In genomic region chr6:164795091-164795490, GRCh38 we compare ENCODE assay signal across 31 cellular contexts.
"Had no signal": no experiment of that assay in that cellular context is flagged by ENCODE, and none has a peak within 500 bp of the region (broad histone marks: within the 10 kb centered on the region; RNA-seq: fewer than 3 reads in every experiment).

No MANE protein-coding gene starts in this region.

- DNase-seq: activated CD4-positive, alpha-beta T cell treated with anti-CD3 and anti-CD28 coated beads for 48 hours; activated CD4-positive, alpha-beta T cell treated with anti-CD3 and anti-CD28 coated beads, Interleukin-2, amount 50 U/mL, for 1 hour; activated CD4-positive, alpha-beta T cell treated with anti-CD3 and anti-CD28 coated beads, Interleukin-2, amount 50 U/mL, for 48 hours; activated CD8-positive, alpha-beta memory T cell treated with anti-CD3 and anti-CD28 coated beads for 24 hours; activated CD8-positive, alpha-beta T cell treated with anti-CD3 and anti-CD28 coated beads for 36 hours; activated effector memory CD4-positive, alpha-beta T cell treated with anti-CD3 and anti-CD28 coated beads, Interleukin-2, amount 50 U/mL, for 16 hours; activated naive CD4-positive, alpha-beta T cell treated with anti-CD3 and anti-CD28 coated beads for 36 hours; activated naive CD8-positive, alpha-beta T cell treated with anti-CD3 and anti-CD28 coated beads for 36 hours; activated naive CD8-positive, alpha-beta T cell treated with anti-CD3 and anti-CD28 coated beads, Interleukin-2, amount 50 U/mL, for 24 hours; activated T-cell treated with anti-CD3 and anti-CD28 coated beads, Interleukin-2, amount 50 U/mL, for 1 hour; activated T-cell treated with anti-CD3 and anti-CD28 coated beads, Interleukin-2, amount 50 U/mL, for 48 hours; adrenal gland; amygdala; aorta; body of pancreas; central memory CD4-positive, alpha-beta T cell; colonic mucosa; effector memory CD4-positive, alpha-beta T cell; endodermal cell; foreskin fibroblast; head of caudate nucleus; T-helper 2 cell had no signal

- H3K4me1 Mint-ChIP-seq: activated naive CD4-positive, alpha-beta T cell treated with anti-CD3 and anti-CD28 coated beads, Interleukin-2, amount 50 U/mL, for 24 hours; activated naive CD8-positive, alpha-beta T cell treated with anti-CD3 and anti-CD28 coated beads for 36 hours; activated naive CD8-positive, alpha-beta T cell treated with anti-CD3 and anti-CD28 coated beads, Interleukin-2, amount 50 U/mL, for 24 hours; endodermal cell; WTC11 had no signal

- H3K9me3 Mint-ChIP-seq: activated naive CD4-positive, alpha-beta T cell treated with anti-CD3 and anti-CD28 coated beads, Interleukin-2, amount 50 U/mL, for 24 hours; activated naive CD8-positive, alpha-beta T cell treated with anti-CD3 and anti-CD28 coated beads for 36 hours had no signal

- H3K27ac ChIP-seq: adrenal gland, body of pancreas, breast epithelium, cardiac muscle cell, colonic mucosa, VCaP had no signal

- H3K4me3 Mint-ChIP-seq: activated CD8-positive, alpha-beta T cell treated with anti-CD3 and anti-CD28 coated beads for 36 hours; activated naive CD4-positive, alpha-beta T cell treated with anti-CD3 and anti-CD28 coated beads for 36 hours; activated naive CD4-positive, alpha-beta T cell treated with anti-CD3 and anti-CD28 coated beads, Interleukin-2, amount 50 U/mL, for 24 hours; activated naive CD8-positive, alpha-beta T cell treated with anti-CD3 and anti-CD28 coated beads for 36 hours; activated naive CD8-positive, alpha-beta T cell treated with anti-CD3 and anti-CD28 coated beads, Interleukin-2, amount 50 U/mL, for 24 hours; activated T-helper 1 cell treated with anti-CD3 and anti-CD28 coated beads, Interleukin-12 subunit alpha, Interleukin-12 subunit beta, Interleukin-2, Interleukin-4 antibody, amounts not matched to agents 30 ng/mL and 10 ng/mL and 1 ng/mL, durations not matched to agents 14 hours and 24 hours and 36 hours; dendritic cell treated with granulocyte-macrophage colony-stimulating factor and Interleukin-4, amounts not matched to agents 40 ng/mL and 50 ng/mL, for 4 days; endodermal cell; WTC11 had no signal

- H3K27me3 Mint-ChIP-seq: activated CD8-positive, alpha-beta T cell treated with anti-CD3 and anti-CD28 coated beads for 36 hours; activated naive CD4-positive, alpha-beta T cell treated with anti-CD3 and anti-CD28 coated beads, Interleukin-2, amount 50 U/mL, for 24 hours; activated naive CD8-positive, alpha-beta T cell treated with anti-CD3 and anti-CD28 coated beads for 36 hours; activated naive CD8-positive, alpha-beta T cell treated with anti-CD3 and anti-CD28 coated beads, Interleukin-2, amount 50 U/mL, for 24 hours; dendritic cell treated with granulocyte-macrophage colony-stimulating factor and Interleukin-4, amounts not matched to agents 40 ng/mL and 50 ng/mL, for 4 days had no signal

- H3K27ac Mint-ChIP-seq: activated CD8-positive, alpha-beta T cell treated with anti-CD3 and anti-CD28 coated beads for 36 hours; activated naive CD4-positive, alpha-beta T cell treated with anti-CD3 and anti-CD28 coated beads for 36 hours; activated naive CD4-positive, alpha-beta T cell treated with anti-CD3 and anti-CD28 coated beads, Interleukin-2, amount 50 U/mL, for 24 hours; activated naive CD8-positive, alpha-beta T cell treated with anti-CD3 and anti-CD28 coated beads for 36 hours; activated naive CD8-positive, alpha-beta T cell treated with anti-CD3 and anti-CD28 coated beads, Interleukin-2, amount 50 U/mL, for 24 hours; activated T-helper 1 cell treated with anti-CD3 and anti-CD28 coated beads, Interleukin-12 subunit alpha, Interleukin-12 subunit beta, Interleukin-2, Interleukin-4 antibody, amounts not matched to agents 30 ng/mL and 10 ng/mL and 1 ng/mL, durations not matched to agents 14 hours and 24 hours and 36 hours; activated T-helper 2 cell treated with anti-CD3 and anti-CD28 coated beads, Interferon-gamma antibody, Interleukin-2, Interleukin-4, amounts not matched to agents 10 μg/mL and 5 μg/mL and 100 μg/mL, durations not matched to agents 14 hours and 24 hours and 36 hours; dendritic cell treated with granulocyte-macrophage colony-stimulating factor and Interleukin-4, amounts not matched to agents 40 ng/mL and 50 ng/mL, for 4 days; endodermal cell; WTC11 had no signal

- H3K36me3 Mint-ChIP-seq: activated naive CD4-positive, alpha-beta T cell treated with anti-CD3 and anti-CD28 coated beads, Interleukin-2, amount 50 U/mL, for 24 hours; activated naive CD8-positive, alpha-beta T cell treated with anti-CD3 and anti-CD28 coated beads for 36 hours; WTC11 had no signal

- H3K4me3 ChIP-seq: adrenal gland, body of pancreas, cardiac muscle cell, colonic mucosa, dorsolateral prefrontal cortex had no signal
